In genomic region chr7:132117181-132117580, GRCh38 we compare ENCODE assay signal across 1 cellular context.
TF ChIP-seq lines count a peak whose summit lies in the region.

No MANE protein-coding gene starts in this region.

TF ChIP-seq in SK-N-SH, 30 proteins besides CTCF, POLR2A, EP300 and RAD21 (continued from another document):
- TF ChIP-seq GATA2 (CRISPR knock-in tag; IDR thresholded peaks at IDR 0.05) (no peak), JUND (IDR thresholded peaks at IDR 0.05) (peak; percentile 90), SIN3A (IDR thresholded peaks at IDR 0.05; ENCODE audit: borderline replicate concordance, low read depth, low read length) (0 out of 2 replicates have a peak, but pooled peaks have one; percentile 9), FOXM1 (IDR thresholded peaks at IDR 0.05; ENCODE audit: low read depth) (no peak), REST (IDR thresholded peaks at IDR 0.05; ENCODE audit: low read depth, low read length) (no peak), TCF12 (IDR thresholded peaks at IDR 0.05) (peak; percentile 82), PBX3 (IDR thresholded peaks at IDR 0.05) (peak; percentile 75)
